In genomic region chr6:44867561-44868334, GRCh38 we compare ENCODE assay signal across 16 cellular contexts.
A peak's percentile ranks its signal among the peaks of the same experiment; 100 is the strongest.
DNase-seq lines count a peak whose midpoint lies in the region; ATAC-seq and TF ChIP-seq lines count a peak whose summit lies in the region.
"Had no signal": no experiment of that assay in that cellular context is flagged by ENCODE, and none has a peak within 500 bp of the region (broad histone marks: within the 10 kb centered on the region; RNA-seq: fewer than 3 reads in every experiment).

No MANE protein-coding gene starts in this region.

- ATAC-seq in GM19372 (IDR thresholded peaks at IDR 0.05; ENCODE audit: low read depth, unreplicated experiment) = peak; percentile 59
- ATAC-seq in HG02798 (IDR thresholded peaks at IDR 0.05; ENCODE audit: poor library complexity, unreplicated experiment) = peak; percentile 61
- peak; percentile 63 for ATAC-seq in HG03520 (IDR thresholded peaks at IDR 0.05; ENCODE audit: unreplicated experiment)
- ATAC-seq: left colon had no signal

- H3K4me3 Mint-ChIP-seq in Calu3 (ENCODE audit: low read depth, unreplicated experiment) = no peak overlapping the region

- H3K4me1 Mint-ChIP-seq in Calu3 (ENCODE audit: low read depth, unreplicated experiment) = no peaks in the 10 kb centered on the region

- peaks cover 14% of the 10 kb centered on the region for H3K9me3 Mint-ChIP-seq in Calu3 (ENCODE audit: low read depth, unreplicated experiment)

- CTCF ChIA-PET in Calu3 (lab: Charles Lee) = interaction anchor here (1.1 kb wide), 1 partner anchor 13 kb away, joined by 3 read pairs; no protein-coding TSS in a partner anchor

- DNase-seq in GM13977 (ENCODE audit: low spot score) = peak; percentile 31
- DNase-seq in NCI-H1930 (lab: John Stamatoyannopoulos, UW) = no peak
- DNase-seq in Calu3 = no peak
- no peak for DNase-seq in NCI-H146 treated with DMSO at 0.1 percent for 48 hours (lab: John Stamatoyannopoulos, UW; ENCODE audit: unreplicated experiment)
- no peak for DNase-seq in NCI-H1092 (lab: John Stamatoyannopoulos, UW)
- DNase-seq: activated CD4-positive, CD25-positive, alpha-beta regulatory T cell; activated naive CD4-positive, alpha-beta T cell; BE2C; colonic mucosa; left colon; ovary; stimulated activated CD4-positive, alpha-beta T cell treated with anti-CD3 and anti-CD28 coated beads, Interleukin-2, amount 100 ng/mL, for 48 hours; testis had no signal

- H3K27me3 Mint-ChIP-seq in Calu3 (ENCODE audit: unreplicated experiment) = no peaks in the 10 kb centered on the region

- TF ChIP-seq CTCF in GM13977 (IDR thresholded peaks at IDR 0.05; ENCODE audit: extremely low read depth, insufficient read depth, missing control alignments) (no peak), Calu3 (IDR thresholded peaks at IDR 0.05; ENCODE audit: unreplicated experiment) (no peak)

- intact Hi-C loops in Calu3 (cut with micrococcal nuclease; ENCODE audit: unreplicated experiment) = no loop called here

- BruUV-seq in Calu3 (replicated peaks; lab: Mats Ljungman, UMichigan) = no TSS peak

- H3K36me3 Mint-ChIP-seq in Calu3 (ENCODE audit: insufficient read depth, unreplicated experiment) = no peaks in the 10 kb centered on the region

- in situ Hi-C loops in GM13977 (cut with MboI; ENCODE audit: low pct_unique_long_range_greater_than_20kb, low sequenced_read_pairs, unreplicated experiment) = no loop called here

- no peak overlapping the region for H3K27ac Mint-ChIP-seq in Calu3 (ENCODE audit: unreplicated experiment)
